18 cellular contexts compared by ENCODE assay signal in genomic region chr6:5753187-5753586, GRCh38.
A peak's percentile ranks its signal among the peaks of the same experiment; 100 is the strongest.
DNase-seq lines count a peak whose midpoint lies in the region; ATAC-seq, FAIRE-seq and TF ChIP-seq lines count a peak whose summit lies in the region.
"Had no signal": no experiment of that assay in that cellular context is flagged by ENCODE, and none has a peak within 500 bp of the region (broad histone marks: within the 10 kb centered on the region; RNA-seq: fewer than 3 reads in every experiment).

No MANE protein-coding gene starts in this region.

- peaks cover 20% of the 10 kb centered on the region for H3K9me3 Mint-ChIP-seq in progenitor cell of endocrine pancreas (ENCODE audit: low read depth)

- H3K4me1 ChIP-seq in IMR-90 (ENCODE audit: control insufficient read depth, insufficient read depth, low read length) (peaks cover 10% of the 10 kb centered on the region), H1 (replicated peaks in 1 of 4; ENCODE audit: control insufficient read depth in 3 of 4, insufficient read depth in 4 of 4, low read length in 3 of 4) (peaks cover 0 to 6% (median 3%) of the 10 kb centered on the region in 4 experiments; a peak in 4 of 7 replicates), trophoblast cell (ENCODE audit: control insufficient read depth in 1 of 2, insufficient read depth in 2 of 2, low read length in 2 of 2) (peaks cover 5 to 9% of the 10 kb centered on the region in 2 experiments)
- H3K4me1 ChIP-seq: Caco-2 had no signal

- H3K36me3 Mint-ChIP-seq in progenitor cell of endocrine pancreas (ENCODE audit: insufficient read depth), result peaks cover 12% of the 10 kb centered on the region

- in situ Hi-C loops in IMR-90 (cut with MboI; ENCODE audit: low sequenced_read_pairs), result no loop called here

- H4K20me1 ChIP-seq in IMR-90 (ENCODE audit: insufficient read depth, low read length) (no peaks in the 10 kb centered on the region), H1 (replicated peaks in 1 of 2; ENCODE audit: control insufficient read depth in 1 of 2, insufficient read depth in 2 of 2, low read length in 2 of 2) (no peaks in the 10 kb centered on the region)
- H4K20me1 ChIP-seq: BLaER1 had no signal

- H4K8ac ChIP-seq in IMR-90 (ENCODE audit: low read depth in 2 of 2, low read length in 2 of 2), result no peak overlapping the region; a peak in 1 of 4 replicates
- H4K8ac ChIP-seq in H1 (ENCODE audit: extremely low read depth, insufficient read depth, low read length), result no peak overlapping the region
- H4K8ac ChIP-seq in trophoblast cell (ENCODE audit: low read depth, low read length), result no peak overlapping the region

- H2BK12ac ChIP-seq in H1 (ENCODE audit: low read depth, low read length) (no peak overlapping the region), trophoblast cell (ENCODE audit: low read length) (no peak overlapping the region)

- H2AFZ ChIP-seq in IMR-90 (replicated peaks; ENCODE audit: low read length, poor library complexity) (no peak overlapping the region), H1 (ENCODE audit: low read length) (no peak overlapping the region), trophoblast cell (ENCODE audit: insufficient read depth, low read length, poor library complexity) (no peak overlapping the region)

- no CpG with 5 or more reads among the region's 4 CpGs for WGBS in IMR-90 (ENCODE audit: extremely low coverage in 2 of 2, insufficient read length in 1 of 2), 2 experiments
- 91% methylated on average over 4 of the region's 4 CpGs; no CpG with 5 or more reads in 1 of the 2 experiments for WGBS in H1 (ENCODE audit: extremely low coverage in 1 of 2, insufficient coverage in 1 of 2, insufficient read length in 1 of 2, insufficient replicate concordance in 2 of 2, low coverage in 1 of 2, low lambda C conversion rate in 2 of 2, missing lambda C conversion rate in 1 of 2), 2 experiments
- no CpG with 5 or more reads among the region's 4 CpGs for WGBS in trophoblast cell (ENCODE audit: extremely low coverage, insufficient coverage, insufficient read length)

- TF ChIP-seq EP300 in H1 (IDR thresholded peaks at IDR 0.05; ENCODE audit: borderline replicate concordance in 1 of 2, low read depth in 2 of 2, low read length in 2 of 2), result no peak

- peak overlapping the region; percentile 98 for H3K18ac ChIP-seq in IMR-90 (ENCODE audit: low read depth, low read length)
- H3K18ac ChIP-seq in H1 (ENCODE audit: extremely low read depth, low read length), result no peak overlapping the region
- H3K18ac ChIP-seq in trophoblast cell (ENCODE audit: low read length), result no peak overlapping the region

- H2BK120ac ChIP-seq in IMR-90 (ENCODE audit: low read depth, low read length) (no peak overlapping the region), H1 (replicated peaks; ENCODE audit: low read depth, low read length) (no peak overlapping the region), trophoblast cell (ENCODE audit: insufficient read depth, low read length, poor library complexity) (no peak overlapping the region)

- no peak for TF ChIP-seq POLR2A in IMR-90 (IDR thresholded peaks at IDR 0.05; ENCODE audit: low read depth, low read length)
- TF ChIP-seq POLR2A in H1 (IDR thresholded peaks at IDR 0.05; ENCODE audit: control extremely low read depth in 1 of 2, low read depth in 2 of 2, low read length in 2 of 2), result no peak

- intact Hi-C loops in Right ventricle myocardium superior (cut with DNase I), result no loop called here
- intact Hi-C loops in left cardiac atrium (cut with DNase I), result no loop called here
- intact Hi-C loops in IMR-90 (cut with micrococcal nuclease), result loop anchor here (10.0 kb wide), 1 partner anchor 792 kb away; no protein-coding TSS in a partner anchor

- no peak overlapping the region for H3K14ac ChIP-seq in IMR-90 (replicated peaks; ENCODE audit: low read depth, low read length)
- H3K14ac ChIP-seq in H1 (ENCODE audit: insufficient read length), result no peak overlapping the region
- H3K14ac ChIP-seq in trophoblast cell (ENCODE audit: low read length), result no peak overlapping the region

- H2BK20ac ChIP-seq in IMR-90 (ENCODE audit: low read depth, low read length) (no peak overlapping the region), H1 (ENCODE audit: low read length) (peak overlapping the region; percentile 55)

- H3K23ac ChIP-seq in IMR-90 (ENCODE audit: low read depth, low read length) (no peak overlapping the region), H1 (ENCODE audit: insufficient read length) (no peak overlapping the region), trophoblast cell (ENCODE audit: low read length) (no peak overlapping the region)

- peak; percentile 50 for ATAC-seq in Right ventricle myocardium superior (ENCODE audit: poor library complexity)
- no peak for ATAC-seq in left cardiac atrium
- ATAC-seq in IMR-90 (ENCODE audit: low read depth), result no peak
- ATAC-seq in HG03378 (IDR thresholded peaks at IDR 0.05; ENCODE audit: unreplicated experiment), result no peak

- no peaks in the 10 kb centered on the region for H3K9me1 ChIP-seq in IMR-90 (ENCODE audit: insufficient read depth, low read length)

- H3K4me2 ChIP-seq in IMR-90 (ENCODE audit: low read depth, low read length), result no peak overlapping the region
- H3K4me2 ChIP-seq in H1 (ENCODE audit: insufficient read depth in 1 of 2, low read depth in 2 of 2, low read length in 2 of 2), result no peak overlapping the region
- no peak overlapping the region for H3K4me2 ChIP-seq in trophoblast cell (ENCODE audit: low read length)
- H3K4me2 ChIP-seq: BLaER1 had no signal

- no peak for TF ChIP-seq RAD21 in IMR-90 (IDR thresholded peaks at IDR 0.05; ENCODE audit: low read length)
- no peak for TF ChIP-seq RAD21 in H1 (IDR thresholded peaks at IDR 0.05 in 1 of 2, conservative IDR thresholded peaks at IDR 0.05 in 1 of 2; ENCODE audit: low read depth in 2 of 2, low read length in 2 of 2)

- no TSS peak for BruUV-seq in IMR-90 (replicated peaks; lab: Mats Ljungman, UMichigan)

- H4K5ac ChIP-seq in IMR-90 (ENCODE audit: low read depth, low read length) (no peak overlapping the region), H1 (ENCODE audit: insufficient read length, low read depth, low read length) (no peak overlapping the region)

- CTCF ChIA-PET in IMR-90 (lab: Yijun Ruan, JAX), result interaction anchor here (0.6 kb wide), 1 partner anchor 255 kb away, joined by 3 read pairs; no protein-coding TSS in a partner anchor
- CTCF ChIA-PET in H1 (lab: Charles Lee; ENCODE audit: partially characterized antibody), result interaction anchor here (0.9 to 2.9 kb wide), 6 partner anchors 8 to 282 kb away, joined by 3 to 11 read pairs (median 3); no protein-coding TSS in a partner anchor

- H3K4me1 Mint-ChIP-seq in progenitor cell of endocrine pancreas (ENCODE audit: low read depth), result peaks cover 7% of the 10 kb centered on the region

- no peak for FAIRE-seq in H1 (lab: Jason Lieb, UNC)
- FAIRE-seq: GM12892 had no signal

- H3K27me3 ChIP-seq in IMR-90 (ENCODE audit: control insufficient read depth, insufficient read depth, low read length), result no peaks in the 10 kb centered on the region
- H3K27me3 ChIP-seq in H1 (replicated peaks in 1 of 4; ENCODE audit: control insufficient read depth in 3 of 4, extremely low read depth in 1 of 4, insufficient read depth in 3 of 4, low read length in 3 of 4), result no peaks in the 10 kb centered on the region
- no peaks in the 10 kb centered on the region for H3K27me3 ChIP-seq in trophoblast cell (ENCODE audit: insufficient read depth, low read length)
- H3K27me3 ChIP-seq: BLaER1 had no signal

- H3K9ac ChIP-seq in IMR-90 (ENCODE audit: low read depth, low read length), result no peak overlapping the region
- H3K9ac ChIP-seq in H1 (replicated peaks in 1 of 4; ENCODE audit: extremely low read depth in 1 of 4, low read depth in 3 of 4, low read length in 3 of 4), result no peak overlapping the region
- no peak overlapping the region for H3K9ac ChIP-seq in trophoblast cell (ENCODE audit: low read length)
- H3K9ac ChIP-seq: BLaER1 had no signal

- no peaks in the 10 kb centered on the region for H3K79me2 ChIP-seq in H1 (ENCODE audit: control insufficient read depth in 1 of 2, insufficient read depth in 2 of 2, low read length in 2 of 2)
- H3K79me2 ChIP-seq in trophoblast cell (ENCODE audit: control insufficient read depth, insufficient read depth, low read length, poor library complexity), result no peaks in the 10 kb centered on the region

- H4K91ac ChIP-seq in IMR-90 (ENCODE audit: insufficient read depth, low read depth, low read length) (no peak overlapping the region), H1 (replicated peaks; ENCODE audit: insufficient read length, low read length) (no peak overlapping the region), trophoblast cell (ENCODE audit: low read depth, low read length) (no peak overlapping the region)

- no peak for DNase-seq in Right ventricle myocardium superior
- DNase-seq in left cardiac atrium, result no peak
- no peak for DNase-seq in IMR-90
- DNase-seq in H1 (ENCODE audit: low read depth in 1 of 2, low spot score in 2 of 2), result no peak
- DNase-seq in progenitor cell of endocrine pancreas (ENCODE audit: low spot score, unreplicated experiment), result no peak
- DNase-seq in trophoblast cell, result no peak
- DNase-seq in OCI-M2 (lab: John Stamatoyannopoulos, UW; ENCODE audit: unreplicated experiment), result no peak
- DNase-seq: AML-193; Caco-2; CD8-positive, alpha-beta memory T cell; DND-41; GDM1; GOT3 had no signal

- H3K79me1 ChIP-seq in IMR-90 (ENCODE audit: low read depth in 1 of 2, low read length in 2 of 2) (no peaks in the 10 kb centered on the region), H1 (ENCODE audit: low read depth, low read length) (no peaks in the 10 kb centered on the region), trophoblast cell (ENCODE audit: low read length) (no peaks in the 10 kb centered on the region)

- dilution Hi-C loops in IMR-90 (cut with HindIII; ENCODE audit: low sequenced_read_pairs, unreplicated experiment), result no loop called here

- H3K56ac ChIP-seq in IMR-90 (ENCODE audit: extremely low read depth, insufficient read depth, low read length), result no peak overlapping the region
- no peak overlapping the region for H3K56ac ChIP-seq in H1 (replicated peaks; ENCODE audit: insufficient read length, low read depth, low read length)

- no peak overlapping the region for H3K4me3 ChIP-seq in IMR-90 (ENCODE audit: insufficient read depth, low read depth, low read length)
- H3K4me3 ChIP-seq in H1 (ENCODE audit: extremely low read depth in 1 of 4, insufficient read depth in 2 of 4, low read depth in 3 of 4, low read length in 4 of 4), result no peak overlapping the region
- no peak overlapping the region for H3K4me3 ChIP-seq in trophoblast cell (ENCODE audit: low read depth, low read length)
- H3K4me3 ChIP-seq: BLaER1, HAP-1 had no signal

- no peak overlapping the region for H3K4me3 Mint-ChIP-seq in progenitor cell of endocrine pancreas (ENCODE audit: low read depth)
- H3K4me3 Mint-ChIP-seq: CD8-positive, alpha-beta memory T cell had no signal

- H3K23me2 ChIP-seq in H1 (ENCODE audit: low read depth, low read length), result no peaks in the 10 kb centered on the region

- no peak overlapping the region for H3K4ac ChIP-seq in IMR-90 (ENCODE audit: low read depth, low read length)
- H3K4ac ChIP-seq in H1 (replicated peaks; ENCODE audit: insufficient read length, low read depth, low read length), result no peak overlapping the region
- H3K4ac ChIP-seq in trophoblast cell (ENCODE audit: low read depth, low read length), result no peak overlapping the region

- H2BK5ac ChIP-seq in IMR-90 (ENCODE audit: low read depth, low read length, poor library complexity, severe bottlenecking) (no peak overlapping the region), H1 (ENCODE audit: low read depth, low read length) (no peak overlapping the region), trophoblast cell (ENCODE audit: low read depth, low read length, poor library complexity) (no peak overlapping the region)

- H3K9me3 ChIP-seq in IMR-90 (ENCODE audit: control insufficient read depth, insufficient read depth, low read length), result peaks cover 3% of the 10 kb centered on the region; the same call in 1 of the 2 replicates
- peaks cover 6 to 8% of the 10 kb centered on the region in 2 experiments; a peak in 3 of 4 replicates for H3K9me3 ChIP-seq in H1 (ENCODE audit: insufficient read depth in 2 of 2, low read depth in 1 of 2, low read length in 1 of 2)
- peaks cover 2% of the 10 kb centered on the region for H3K9me3 ChIP-seq in trophoblast cell (ENCODE audit: insufficient read depth, low read depth, low read length)
- H3K9me3 ChIP-seq: HAP-1 had no signal

- no peak for TF ChIP-seq CTCF in IMR-90 (conservative IDR thresholded peaks at IDR 0.05; ENCODE audit: low read depth, low read length)
- TF ChIP-seq CTCF in H1 (IDR thresholded peaks at IDR 0.05; ENCODE audit: control extremely low read depth in 1 of 3, insufficient read depth in 1 of 3, low read depth in 1 of 3, low read length in 3 of 3), result no peak
- no peak for TF ChIP-seq CTCF in progenitor cell of endocrine pancreas (IDR thresholded peaks at IDR 0.05; ENCODE audit: unreplicated experiment)

- H3K27ac ChIP-seq in IMR-90 (ENCODE audit: insufficient read depth, low read length) (no peak overlapping the region), H1 (ENCODE audit: low read depth, low read length) (no peak overlapping the region), trophoblast cell (ENCODE audit: low read depth, low read length) (no peak overlapping the region)
- H3K27ac ChIP-seq: 22Rv1, BLaER1 had no signal

- no peak overlapping the region for H4K12ac ChIP-seq in trophoblast cell (ENCODE audit: low read depth, low read length)

- H2BK15ac ChIP-seq in IMR-90 (ENCODE audit: low read depth, low read length) (no peak overlapping the region), H1 (ENCODE audit: low read length) (no peak overlapping the region)

- H3K36me3 ChIP-seq in IMR-90 (ENCODE audit: control insufficient read depth, insufficient read depth, low read length) (no peaks in the 10 kb centered on the region), H1 (ENCODE audit: control insufficient read depth in 2 of 4, insufficient read depth in 4 of 4, low read length in 3 of 4) (0 out of 8 replicates have a peak, but pooled peaks cover 0 to 2% (median 0%) of the 10 kb centered on the region in 4 experiments), trophoblast cell (ENCODE audit: control insufficient read depth in 1 of 2, insufficient read depth in 2 of 2, low read length in 2 of 2) (no peaks in the 10 kb centered on the region)
- H3K36me3 ChIP-seq: HAP-1 had no signal

- H2AK9ac ChIP-seq in IMR-90 (replicated peaks; ENCODE audit: low read depth, low read length, poor library complexity), result no peak overlapping the region

- no peaks in the 10 kb centered on the region for H3K27me3 Mint-ChIP-seq in progenitor cell of endocrine pancreas
- H3K27me3 Mint-ChIP-seq: CD8-positive, alpha-beta memory T cell had no signal

- H3K27ac Mint-ChIP-seq in progenitor cell of endocrine pancreas, result peak overlapping the region; percentile 39
- H3K27ac Mint-ChIP-seq: CD8-positive, alpha-beta memory T cell had no signal

- POLR2A ChIA-PET in IMR-90 (lab: Charles Lee; ENCODE audit: unreplicated experiment), result no interaction called here
- POLR2A ChIA-PET in H1 (lab: Charles Lee; ENCODE audit: partially characterized antibody), result no interaction called here

- H2AK5ac ChIP-seq in IMR-90 (ENCODE audit: low read depth, low read length) (no peak overlapping the region), H1 (ENCODE audit: low read depth, low read length) (no peak overlapping the region), trophoblast cell (ENCODE audit: low read length) (no peak overlapping the region)
